In genomic region chr9:2870340-2870739, GRCh38 we compare ENCODE assay signal across 31 cellular contexts.
"Had no signal": no experiment of that assay in that cellular context is flagged by ENCODE, and none has a peak within 500 bp of the region (broad histone marks: within the 10 kb centered on the region; RNA-seq: fewer than 3 reads in every experiment).

No MANE protein-coding gene starts in this region.

- H3K4me2 ChIP-seq: smooth muscle cell had no signal

- H3K4me1 ChIP-seq: pancreas, psoas muscle, spleen, suprapubic skin, testis, tibial artery, transverse colon, upper lobe of right lung, uterus had no signal

- H3K9me3 ChIP-seq: neutrophil, pancreas, psoas muscle, spleen, suprapubic skin, testis, tibial artery, transverse colon, upper lobe of right lung, uterus had no signal

- H3K9me3 Mint-ChIP-seq: naive thymus-derived CD8-positive, alpha-beta T cell; natural killer cell treated with Interleukin-12 subunit alpha and Interleukin-12 subunit beta and Interleukin-15 and Interleukin-18, amount 100 ng/mL, for 72 hours; nephron progenitor cell; neural crest cell; stimulated activated memory B cell treated with anti-CD40 and anti-IgM and Interleukin-4, amounts not matched to agents 10 μg/mL and 1 μg/mL and 100 μg/mL, for 72 hours; stimulated activated naive CD8-positive, alpha-beta T cell treated with anti-CD3 and anti-CD28 coated beads, Interleukin-15, amount 100 ng/mL, for 72 hours; type B pancreatic cell had no signal

- H3K4me3 ChIP-seq: pancreas, psoas muscle, skin epidermis, smooth muscle cell, spleen, suprapubic skin, testis, tibial artery, transverse colon, upper lobe of right lung, uterus had no signal

- H3K36me3 ChIP-seq: neutrophil, pancreas, spleen, suprapubic skin, tibial artery, transverse colon, upper lobe of right lung, uterus had no signal

- H3K27ac ChIP-seq: neutrophil, pancreas, psoas muscle, skin epidermis, spleen, suprapubic skin, testis, tibial artery, transverse colon, upper lobe of right lung, uterus had no signal

- H3K36me3 Mint-ChIP-seq: naive thymus-derived CD8-positive, alpha-beta T cell; natural killer cell treated with Interleukin-12 subunit alpha and Interleukin-12 subunit beta and Interleukin-15 and Interleukin-18, amount 100 ng/mL, for 72 hours; stimulated activated memory B cell treated with anti-CD40 and anti-IgM and Interleukin-4, amounts not matched to agents 10 μg/mL and 1 μg/mL and 100 μg/mL, for 72 hours; type B pancreatic cell had no signal

- ATAC-seq: natural killer cell treated with Interleukin-12 subunit alpha and Interleukin-12 subunit beta and Interleukin-15 and Interleukin-18, amount 100 ng/mL, for 72 hours; pancreas; psoas muscle; right cardiac atrium; sciatic nerve; stimulated activated memory B cell treated with anti-CD40 and anti-IgM and Interleukin-4, amounts not matched to agents 10 μg/mL and 1 μg/mL and 100 μg/mL, for 72 hours; stimulated activated naive CD8-positive, alpha-beta T cell treated with anti-CD3 and anti-CD28 coated beads, Interleukin-15, amount 100 ng/mL, for 72 hours; stimulated activated naive CD8-positive, alpha-beta T cell treated with anti-CD3 and anti-CD28 coated beads, Interleukin-15, Interleukin-2, amounts not matched to agents 100 U/mL and 50 U/mL, for 24 hours; upper lobe of right lung had no signal

- H3K27me3 ChIP-seq: suprapubic skin, testis, uterus had no signal

- H3K27ac Mint-ChIP-seq: naive thymus-derived CD8-positive, alpha-beta T cell; natural killer cell treated with Interleukin-12 subunit alpha and Interleukin-12 subunit beta and Interleukin-15 and Interleukin-18, amount 100 ng/mL, for 72 hours; nephron progenitor cell; progenitor cell of endocrine pancreas; stimulated activated memory B cell treated with anti-CD40 and anti-IgM and Interleukin-4, amounts not matched to agents 10 μg/mL and 1 μg/mL and 100 μg/mL, for 72 hours; stimulated activated naive CD8-positive, alpha-beta T cell treated with anti-CD3 and anti-CD28 coated beads, Interleukin-15, amount 100 ng/mL, for 72 hours; type B pancreatic cell had no signal

- H3K4me1 Mint-ChIP-seq: stimulated activated memory B cell treated with anti-CD40 and anti-IgM and Interleukin-4, amounts not matched to agents 10 μg/mL and 1 μg/mL and 100 μg/mL, for 72 hours; stimulated activated naive CD8-positive, alpha-beta T cell treated with anti-CD3 and anti-CD28 coated beads, Interleukin-15, amount 100 ng/mL, for 72 hours had no signal

- FAIRE-seq: pancreas had no signal

- H3K4me3 Mint-ChIP-seq: naive thymus-derived CD8-positive, alpha-beta T cell; natural killer cell treated with Interleukin-12 subunit alpha and Interleukin-12 subunit beta and Interleukin-15 and Interleukin-18, amount 100 ng/mL, for 72 hours; nephron progenitor cell; neural crest cell; stimulated activated memory B cell treated with anti-CD40 and anti-IgM and Interleukin-4, amounts not matched to agents 10 μg/mL and 1 μg/mL and 100 μg/mL, for 72 hours; stimulated activated naive CD8-positive, alpha-beta T cell treated with anti-CD3 and anti-CD28 coated beads, Interleukin-15, amount 100 ng/mL, for 72 hours; type B pancreatic cell had no signal

- DNase-seq: naive thymus-derived CD8-positive, alpha-beta T cell; nephron progenitor cell; nucleus accumbens; pancreas; posterior cingulate gyrus; psoas muscle; right cardiac atrium; spleen; stimulated activated CD4-positive, alpha-beta T cell treated with anti-CD3 and anti-CD28 coated beads, Interleukin-12 subunit alpha, Interleukin-12 subunit beta, amount 100 ng/mL, for 4 hours; stimulated activated CD4-positive, alpha-beta T cell treated with anti-CD3 and anti-CD28 coated beads, Interleukin-1b, Interleukin-23, amount 100 ng/mL, for 48 hours; stimulated activated CD4-positive, alpha-beta T cell treated with anti-CD3 and anti-CD28 coated beads, Interleukin-4, amount 100 ng/mL, for 1 hour; stimulated activated CD4-positive, alpha-beta T cell treated with anti-CD3 and anti-CD28 coated beads, Interleukin-4, amount 100 ng/mL, for 4 hours; stimulated activated CD8-positive, alpha-beta memory T cell treated with anti-CD3 and anti-CD28 coated beads, Interleukin-4, amount 100 ng/mL, for 48 hours; stimulated activated naive CD8-positive, alpha-beta T cell treated with anti-CD3 and anti-CD28 coated beads, Interleukin-15, amount 100 ng/mL, for 72 hours; stimulated activated naive CD8-positive, alpha-beta T cell treated with anti-CD3 and anti-CD28 coated beads, Interleukin-15, Interleukin-2, amounts not matched to agents 100 U/mL and 50 U/mL, for 24 hours; substantia nigra; testis; tibial artery; transverse colon; upper lobe of right lung; uterus had no signal
